17 cellular contexts compared by ENCODE assay signal in the genomic region with DNA sequence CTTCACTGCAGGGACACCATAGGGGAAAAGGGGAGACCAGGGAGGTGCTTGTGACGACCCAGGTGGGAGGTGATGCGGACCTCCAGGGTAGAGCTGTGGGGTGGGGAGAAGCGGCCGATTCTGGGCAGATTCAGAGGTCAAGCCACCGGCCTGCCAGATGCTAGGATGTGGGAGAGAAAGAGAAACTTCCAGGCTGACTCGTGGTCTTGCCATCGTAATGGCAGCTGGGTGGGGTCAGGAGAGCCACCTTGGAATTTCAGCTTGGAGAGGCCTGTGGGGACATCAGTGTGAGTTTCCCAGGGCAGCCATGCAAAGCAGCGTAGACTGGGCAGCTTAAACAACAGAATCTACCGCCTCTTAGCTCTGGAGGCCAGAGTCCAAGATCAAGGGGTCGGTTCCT.
A peak's percentile ranks its signal among the peaks of the same experiment; 100 is the strongest.
DNase-seq lines count a peak whose midpoint lies in the region; ATAC-seq, FAIRE-seq and TF ChIP-seq lines count a peak whose summit lies in the region.
"Had no signal": no experiment of that assay in that cellular context is flagged by ENCODE, and none has a peak within 500 bp of the region (broad histone marks: within the 10 kb centered on the region; RNA-seq: fewer than 3 reads in every experiment).

No MANE protein-coding gene starts in this region.

- no peaks in the 10 kb centered on the region for H3K4me1 Mint-ChIP-seq in activated T-helper 1 cell treated with anti-CD3 and anti-CD28 coated beads, Interleukin-12 subunit alpha, Interleukin-12 subunit beta, Interleukin-2, Interleukin-4 antibody, amounts not matched to agents 30 ng/mL and 10 ng/mL and 1 ng/mL, durations not matched to agents 14 hours and 24 hours and 36 hours (ENCODE audit: low read depth)
- H3K4me1 Mint-ChIP-seq: CD4-positive, alpha-beta memory T cell had no signal

- H2AFZ ChIP-seq in GM23248: no peak overlapping the region
- H2AFZ ChIP-seq in osteoblast (ENCODE audit: low read length): no peak overlapping the region

- H3K27me3 Mint-ChIP-seq in activated T-helper 1 cell treated with anti-CD3 and anti-CD28 coated beads, Interleukin-12 subunit alpha, Interleukin-12 subunit beta, Interleukin-2, Interleukin-4 antibody, amounts not matched to agents 30 ng/mL and 10 ng/mL and 1 ng/mL, durations not matched to agents 14 hours and 24 hours and 36 hours (ENCODE audit: insufficient read depth): no peaks in the 10 kb centered on the region

- H3K36me3 ChIP-seq in GM23248 (ENCODE audit: low read depth) (no peaks in the 10 kb centered on the region), osteoblast (ENCODE audit: insufficient read depth, low read length) (no peaks in the 10 kb centered on the region)
- H3K36me3 ChIP-seq: BE2C had no signal

- TF ChIP-seq CTCF in AG10803 (conservative IDR thresholded peaks at IDR 0.05; ENCODE audit: low read length) (no peak), osteoblast (IDR thresholded peaks at IDR 0.05; ENCODE audit: extremely low read depth, low read depth, low read length) (no peak)

- no peaks in the 10 kb centered on the region for H3K79me2 ChIP-seq in GM23248 (ENCODE audit: insufficient read depth)
- H3K79me2 ChIP-seq in osteoblast (ENCODE audit: insufficient read depth, low read length): no peaks in the 10 kb centered on the region

- no peak for FAIRE-seq in RCC 7860 (lab: Jason Lieb, UNC)
- FAIRE-seq: GM19239, H54 had no signal

- peak; percentile 16 for DNase-seq in AG10803 (ENCODE audit: low read depth)
- DNase-seq in GM23248: peak; percentile 24
- DNase-seq in RCC 7860 (ENCODE audit: low spot score): peak; percentile 6
- DNase-seq in osteoblast (ENCODE audit: insufficient read length, low spot score, missing footprints): peak; percentile 69
- no peak for DNase-seq in mucosa of gallbladder (ENCODE audit: low spot score)
- no peak for DNase-seq in Right ventricle myocardium superior
- DNase-seq in activated T-helper 1 cell treated with anti-CD3 and anti-CD28 coated beads, Interleukin-12 subunit alpha, Interleukin-12 subunit beta, Interleukin-2, Interleukin-4 antibody, amounts not matched to agents 30 ng/mL and 10 ng/mL and 1 ng/mL, durations not matched to agents 14 hours and 24 hours and 36 hours (ENCODE audit: low spot score): no peak
- DNase-seq: ACHN; BE2C; CD4-positive, alpha-beta memory T cell; DMS79; GF-D8 had no signal

- no peak overlapping the region for H3K27ac Mint-ChIP-seq in activated T-helper 1 cell treated with anti-CD3 and anti-CD28 coated beads, Interleukin-12 subunit alpha, Interleukin-12 subunit beta, Interleukin-2, Interleukin-4 antibody, amounts not matched to agents 30 ng/mL and 10 ng/mL and 1 ng/mL, durations not matched to agents 14 hours and 24 hours and 36 hours

- no peaks in the 10 kb centered on the region for H3K4me1 ChIP-seq in GM23248 (ENCODE audit: insufficient read depth)
- H3K4me1 ChIP-seq in osteoblast (ENCODE audit: insufficient read depth, low read length): no peaks in the 10 kb centered on the region

- in situ Hi-C loops in GM23248 (cut with MboI): no loop called here

- WGBS in GM23248 (ENCODE audit: low coverage in 1 of 2, low lambda C conversion rate in 2 of 2, missing lambda C conversion rate in 2 of 2), 2 experiments: 72 to 85% methylated on average over 10 of the region's 10 CpGs

- H3K4me2 ChIP-seq in GM23248 (ENCODE audit: unreplicated experiment): no peak overlapping the region
- H3K4me2 ChIP-seq in osteoblast (ENCODE audit: insufficient read depth, low read length): no peak overlapping the region

- H3K9me3 Mint-ChIP-seq in activated T-helper 1 cell treated with anti-CD3 and anti-CD28 coated beads, Interleukin-12 subunit alpha, Interleukin-12 subunit beta, Interleukin-2, Interleukin-4 antibody, amounts not matched to agents 30 ng/mL and 10 ng/mL and 1 ng/mL, durations not matched to agents 14 hours and 24 hours and 36 hours: no peaks in the 10 kb centered on the region

- intact Hi-C loops in Right ventricle myocardium superior (cut with DNase I): no loop called here
- intact Hi-C loops in activated T-helper 1 cell treated with anti-CD3 and anti-CD28 coated beads, Interleukin-12 subunit alpha, Interleukin-12 subunit beta, Interleukin-2, Interleukin-4 antibody, amounts not matched to agents 30 ng/mL and 10 ng/mL and 1 ng/mL, durations not matched to agents 14 hours and 24 hours and 36 hours (cut with micrococcal nuclease): no loop called here

- no peaks in the 10 kb centered on the region for H3K9me2 ChIP-seq in GM23248 (ENCODE audit: insufficient read depth)

- H3F3A ChIP-seq in GM23248 (ENCODE audit: insufficient read depth): no peaks in the 10 kb centered on the region

- H3K27ac ChIP-seq in GM23248: no peak overlapping the region
- no peak overlapping the region for H3K27ac ChIP-seq in osteoblast (ENCODE audit: low read depth, low read length)
- H3K27ac ChIP-seq: C4-2B, HL-60 had no signal

- H3K36me3 Mint-ChIP-seq in activated T-helper 1 cell treated with anti-CD3 and anti-CD28 coated beads, Interleukin-12 subunit alpha, Interleukin-12 subunit beta, Interleukin-2, Interleukin-4 antibody, amounts not matched to agents 30 ng/mL and 10 ng/mL and 1 ng/mL, durations not matched to agents 14 hours and 24 hours and 36 hours (ENCODE audit: low read depth): no peaks in the 10 kb centered on the region
- H3K36me3 Mint-ChIP-seq: CD4-positive, alpha-beta memory T cell had no signal

- H3K4me3 ChIP-seq in AG10803 (ENCODE audit: low read length): no peak overlapping the region
- no peak overlapping the region for H3K4me3 ChIP-seq in GM23248
- H3K4me3 ChIP-seq in osteoblast (ENCODE audit: insufficient read depth, low read length): no peak overlapping the region

- H3K27me3 ChIP-seq in GM23248 (replicated peaks; ENCODE audit: insufficient read depth) (no peaks in the 10 kb centered on the region), osteoblast (ENCODE audit: insufficient read depth, low read length) (peaks cover 3% of the 10 kb centered on the region)
- H3K27me3 ChIP-seq: BE2C had no signal

- ATAC-seq in Right ventricle myocardium superior (ENCODE audit: poor library complexity): no peak
- ATAC-seq: HCT116 had no signal

- no peaks in the 10 kb centered on the region for H3K9me3 ChIP-seq in GM23248 (ENCODE audit: low read depth)
- H3K9me3 ChIP-seq in osteoblast (ENCODE audit: low read depth, low read length): no peaks in the 10 kb centered on the region
- H3K9me3 ChIP-seq: BE2C had no signal

- no peak overlapping the region for H3K4me3 Mint-ChIP-seq in activated T-helper 1 cell treated with anti-CD3 and anti-CD28 coated beads, Interleukin-12 subunit alpha, Interleukin-12 subunit beta, Interleukin-2, Interleukin-4 antibody, amounts not matched to agents 30 ng/mL and 10 ng/mL and 1 ng/mL, durations not matched to agents 14 hours and 24 hours and 36 hours
- H3K4me3 Mint-ChIP-seq: CD4-positive, alpha-beta memory T cell had no signal

- no peak overlapping the region for H3K9ac ChIP-seq in GM23248

- H4K20me1 ChIP-seq in GM23248 (ENCODE audit: insufficient read depth): no peaks in the 10 kb centered on the region
- no peaks in the 10 kb centered on the region for H4K20me1 ChIP-seq in osteoblast (ENCODE audit: insufficient read depth, low read length)

Comparison
In these comparisons a context has a peak if more than half of its experiments do, and no peak if none do; other contexts are left out.
1. DNase-seq: peak in AG10803 (single experiment), GM23248 (single experiment), RCC 7860 (single experiment) and osteoblast (single experiment); none in mucosa of gallbladder (single experiment), Right ventricle myocardium superior (single experiment) and activated T-helper 1 cell treated with anti-CD3 and anti-CD28 coated beads, Interleukin-12 subunit alpha, Interleukin-12 subunit beta, Interleukin-2, Interleukin-4 antibody, amounts not matched to agents 30 ng/mL and 10 ng/mL and 1 ng/mL, durations not matched to agents 14 hours and 24 hours and 36 hours (single experiment).